ENCODE assay signal across 23 cellular contexts in the genomic region with DNA sequence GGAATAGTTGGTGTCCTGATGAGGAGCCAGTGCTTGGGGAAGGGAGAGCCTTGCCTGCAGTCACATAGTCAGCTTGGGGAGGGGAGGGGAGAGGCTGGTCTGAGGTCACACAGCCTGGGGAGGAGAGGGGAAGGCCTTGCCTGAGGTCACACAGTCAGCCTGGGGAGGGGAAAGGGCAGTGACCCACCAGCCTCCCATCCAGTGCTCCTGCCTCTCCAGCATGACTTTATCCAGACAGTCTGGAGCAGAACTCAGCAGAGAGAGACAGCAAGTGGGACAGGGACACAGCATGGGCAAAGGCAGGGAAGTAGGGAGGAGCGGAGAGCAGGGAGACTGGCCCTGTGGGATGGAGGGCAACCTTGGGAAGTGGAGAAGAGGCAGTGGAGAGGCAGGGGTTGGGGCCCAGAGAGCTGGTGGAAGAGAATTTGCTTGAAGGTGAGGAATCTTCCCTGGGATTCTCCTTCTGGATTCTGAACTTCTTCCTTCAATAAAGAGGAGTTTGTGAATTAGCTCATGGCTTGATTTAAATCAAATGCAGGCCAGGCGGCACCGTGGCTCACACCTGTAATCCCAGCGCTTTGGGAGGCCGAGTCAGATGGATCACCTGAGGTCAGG.
DNase-seq lines count a peak whose midpoint lies in the region; ATAC-seq and TF ChIP-seq lines count a peak whose summit lies in the region.
"Had no signal": no experiment of that assay in that cellular context is flagged by ENCODE, and none has a peak within 500 bp of the region (broad histone marks: within the 10 kb centered on the region; RNA-seq: fewer than 3 reads in every experiment).

No MANE protein-coding gene starts in this region.

- H3K9ac ChIP-seq in mesendoderm (ENCODE audit: low read length), result peak overlapping the region; percentile 2

- no peaks in the 10 kb centered on the region for H3K27me3 Mint-ChIP-seq in brain

- H2BK120ac ChIP-seq in mesendoderm (ENCODE audit: low read depth, low read length), result no peak overlapping the region

- peaks cover 71% of the 10 kb centered on the region for H3K4me1 Mint-ChIP-seq in brain
- H3K4me1 Mint-ChIP-seq: CD14-positive monocyte had no signal

- H3K27me3 ChIP-seq in right cardiac atrium (ENCODE audit: control insufficient read depth, insufficient read depth) (no peaks in the 10 kb centered on the region), heart left ventricle (no peaks in the 10 kb centered on the region), mesendoderm (ENCODE audit: insufficient read depth, low read length, poor library complexity) (no peaks in the 10 kb centered on the region), upper lobe of right lung (no peaks in the 10 kb centered on the region)
- H3K27me3 ChIP-seq: cardiac muscle cell, stomach, upper lobe of left lung had no signal

- H2AK5ac ChIP-seq in mesendoderm (ENCODE audit: low read length), result no peak overlapping the region

- H3K79me2 ChIP-seq in mesendoderm (ENCODE audit: control insufficient read depth, insufficient read depth, low read length), result no peaks in the 10 kb centered on the region

- H3K79me1 ChIP-seq in mesendoderm (ENCODE audit: low read length), result no peaks in the 10 kb centered on the region

- no peaks in the 10 kb centered on the region for H3K9me3 Mint-ChIP-seq in brain
- H3K9me3 Mint-ChIP-seq: CD14-positive monocyte had no signal

- H3K36me3 ChIP-seq in heart left ventricle (peaks cover 0 to 13% (median 0%) of the 10 kb centered on the region in 9 donors), mesendoderm (ENCODE audit: control insufficient read depth, insufficient read depth, low read length) (no peaks in the 10 kb centered on the region), upper lobe of right lung (no peaks in the 10 kb centered on the region)
- H3K36me3 ChIP-seq: cardiac muscle cell, HAP-1, lower lobe of right lung, stomach, upper lobe of left lung had no signal

- WGBS in right cardiac atrium, result 94% methylated on average over 5 of the region's 5 CpGs
- 95 to 97% (median 96%) methylated on average over 5 of the region's 5 CpGs for whole genome bisulfite sequencing in heart left ventricle, 4 donors
- WGBS in mesendoderm (ENCODE audit: extremely low coverage, insufficient coverage, low lambda C conversion rate), result no CpG with 5 or more reads among the region's 5 CpGs

- H3K56ac ChIP-seq in mesendoderm (ENCODE audit: low read length), result peak overlapping the region; percentile 51

- H2BK15ac ChIP-seq in mesendoderm (replicated peaks; ENCODE audit: low read depth), result no peak overlapping the region

- peak overlapping the region in 4 of 5 experiments; percentile 32 to 94 (median 68) for H3K27ac Mint-ChIP-seq in brain
- H3K27ac Mint-ChIP-seq: CD14-positive monocyte had no signal

- no peak overlapping the region for H3K4me2 ChIP-seq in mesendoderm (ENCODE audit: low read length)

- no peak for TF ChIP-seq POLR2A in heart left ventricle (IDR thresholded peaks at IDR 0.05)

- intact Hi-C loops in right cardiac atrium (cut with DNase I), result no loop called here
- intact Hi-C loops in heart left ventricle (cut with DNase I), result loop anchor here in 2 of 10 donors (2.0 to 5.0 kb wide), 3 partner anchors 31 to 76 kb away; no protein-coding TSS in a partner anchor
- intact Hi-C loops in upper lobe of right lung (cut with DNase I), result no loop called here

- TF ChIP-seq CTCF in heart left ventricle (IDR thresholded peaks at IDR 0.05), result no peak
- TF ChIP-seq CTCF in brain (conservative IDR thresholded peaks at IDR 0.05), result no peak
- TF ChIP-seq CTCF in upper lobe of right lung (IDR thresholded peaks at IDR 0.05), result no peak

- no peak overlapping the region for H4K5ac ChIP-seq in mesendoderm (ENCODE audit: low read length)

- no peaks in the 10 kb centered on the region for H3K9me3 ChIP-seq in right cardiac atrium (ENCODE audit: control insufficient read depth, low read length)
- H3K9me3 ChIP-seq in heart left ventricle, result no peaks in the 10 kb centered on the region
- no peaks in the 10 kb centered on the region for H3K9me3 ChIP-seq in upper lobe of right lung
- H3K9me3 ChIP-seq: HAP-1, lower lobe of right lung, stomach, upper lobe of left lung had no signal

- H3K36me3 Mint-ChIP-seq in brain, result peaks cover 19% of the 10 kb centered on the region
- H3K36me3 Mint-ChIP-seq: CD14-positive monocyte had no signal

- no peak for DNase-seq in right cardiac atrium
- no peak for DNase-seq in heart left ventricle
- peak; percentile 68 for DNase-seq in mesendoderm
- DNase-seq in upper lobe of right lung, result peak; percentile 35
- no peak for DNase-seq in hypothalamus (lab: John Stamatoyannopoulos, UW)
- no peak for DNase-seq in activated CD4-positive, CD25-positive, alpha-beta regulatory T cell treated with anti-CD3 and anti-CD28 coated beads, Interleukin-2, amount 50 U/mL, for 72 hours
- DNase-seq in activated gamma-delta T cell (lab: John Stamatoyannopoulos, UW), result no peak
- DNase-seq: activated CD4-positive, alpha-beta T cell treated with anti-CD3 and anti-CD28 coated beads, Interleukin-2, amount 50 U/mL, for 4 hours; activated CD8-positive, alpha-beta memory T cell treated with anti-CD3 and anti-CD28 coated beads, Interleukin-2, amount 50 U/mL, for 48 hours; activated gamma-delta T cell treated with Interleukin-2 at 50 U/mL for 16 hours; effector CD4-positive, alpha-beta T cell; hippocampal formation; lower lobe of right lung; MV-4-11; NCI-H524; stomach; upper lobe of left lung had no signal

- ATAC-seq in right cardiac atrium, result no peak
- ATAC-seq in heart left ventricle, result no peak
- no peak for ATAC-seq in upper lobe of right lung
- ATAC-seq: lower lobe of right lung had no signal

- no peak overlapping the region for H3K4me3 ChIP-seq in right cardiac atrium (ENCODE audit: low read length)
- H3K4me3 ChIP-seq in heart left ventricle, result no peak overlapping the region
- H3K4me3 ChIP-seq in mesendoderm (ENCODE audit: low read length), result no peak overlapping the region
- H3K4me3 ChIP-seq in upper lobe of right lung, result no peak overlapping the region
- H3K4me3 ChIP-seq: cardiac muscle cell, HAP-1, K562, lower lobe of right lung, SK-N-MC, stomach, upper lobe of left lung had no signal

- no peak overlapping the region for H4K8ac ChIP-seq in mesendoderm (ENCODE audit: low read depth, low read length)

- H3K27ac ChIP-seq in right cardiac atrium (ENCODE audit: low read length) (peak overlapping the region; percentile 6), heart left ventricle (no peak overlapping the region), mesendoderm (ENCODE audit: low read depth, low read length) (no peak overlapping the region), upper lobe of right lung (no peak overlapping the region)
- H3K27ac ChIP-seq: cardiac muscle cell, lower lobe of right lung, SK-N-MC, stomach, upper lobe of left lung had no signal

- no peak overlapping the region for H3K18ac ChIP-seq in mesendoderm (ENCODE audit: low read length)

- no peak overlapping the region for H3K4me3 Mint-ChIP-seq in brain
- H3K4me3 Mint-ChIP-seq: CD14-positive monocyte had no signal

- no peak overlapping the region for H3K4ac ChIP-seq in mesendoderm (ENCODE audit: low read depth, low read length)

- H2BK5ac ChIP-seq in mesendoderm (ENCODE audit: low read length), result peak overlapping the region; percentile 1

- peaks cover 12% of the 10 kb centered on the region for H3K4me1 ChIP-seq in right cardiac atrium (ENCODE audit: control insufficient read depth, insufficient read depth, low read length)
- H3K4me1 ChIP-seq in heart left ventricle, result peaks cover 0 to 34% (median 22%) of the 10 kb centered on the region in 12 donors
- peaks cover 3% of the 10 kb centered on the region for H3K4me1 ChIP-seq in mesendoderm (ENCODE audit: control insufficient read depth, low read depth, low read length)
- H3K4me1 ChIP-seq in upper lobe of right lung, result peaks cover 9% of the 10 kb centered on the region
- H3K4me1 ChIP-seq: HAP-1 had no signal

- peak overlapping the region; percentile 10 for H3K23ac ChIP-seq in mesendoderm (ENCODE audit: low read length)

Comparison
In these comparisons a context has a peak if more than half of its experiments do, and no peak if none do; other contexts are left out.
1. DNase-seq: peak in mesendoderm (single experiment) and upper lobe of right lung (single experiment); none in right cardiac atrium (0 of 3), heart left ventricle (0 of 5), hypothalamus (0 of 51), activated CD4-positive, CD25-positive, alpha-beta regulatory T cell treated with anti-CD3 and anti-CD28 coated beads, Interleukin-2, amount 50 U/mL, for 72 hours (single experiment) and activated gamma-delta T cell (single experiment).